Comparison of ENCODE assay signal across 21 cellular contexts in the genomic region with DNA sequence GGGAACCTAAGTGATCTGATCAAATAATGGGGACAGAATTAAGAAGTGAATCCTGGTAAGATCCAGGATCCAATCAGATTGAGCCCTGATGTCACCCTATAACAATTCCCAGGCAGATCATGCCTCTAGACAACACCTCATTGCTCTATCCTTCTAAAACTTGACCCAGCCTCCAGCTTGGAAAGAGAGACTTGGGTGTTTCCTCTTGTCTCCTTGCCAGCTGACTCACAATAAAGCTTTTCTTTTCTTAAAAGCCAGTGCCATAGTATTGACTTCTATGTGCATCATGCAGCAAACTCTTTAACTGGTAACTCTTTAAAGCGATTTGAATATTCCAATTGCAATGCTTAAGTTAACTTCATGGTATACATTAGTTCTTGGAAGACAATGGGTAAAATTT.
"Had no signal": no experiment of that assay in that cellular context is flagged by ENCODE, and none has a peak within 500 bp of the region (broad histone marks: within the 10 kb centered on the region; RNA-seq: fewer than 3 reads in every experiment).

No MANE protein-coding gene starts in this region.

- H3K9me3 Mint-ChIP-seq: activated CD4-positive, alpha-beta memory T cell treated with anti-CD3 and anti-CD28 coated beads for 36 hours had no signal

- ATAC-seq: activated CD4-positive, alpha-beta T cell treated with anti-CD3 and anti-CD28 coated beads for 36 hours; activated CD8-positive, alpha-beta memory T cell treated with anti-CD3 and anti-CD28 coated beads, Interleukin-2, amount 10 ng/mL, durations not matched to agents 7 days and 5 days; heart left ventricle; left colon; right lobe of liver had no signal

- H3K4me3 ChIP-seq: heart left ventricle, lung, prostate gland, right lobe of liver, smooth muscle cell, transverse colon had no signal

- H3K4me1 Mint-ChIP-seq: activated CD4-positive, alpha-beta T cell treated with anti-CD3 and anti-CD28 coated beads for 36 hours; activated CD8-positive, alpha-beta memory T cell treated with anti-CD3 and anti-CD28 coated beads, Interleukin-2, amount 10 ng/mL, durations not matched to agents 7 days and 5 days; immature natural killer cell had no signal

- DNase-seq: activated CD4-positive, alpha-beta memory T cell treated with anti-CD3 and anti-CD28 coated beads for 36 hours; activated CD4-positive, alpha-beta T cell treated with anti-CD3 and anti-CD28 coated beads for 36 hours; activated CD8-positive, alpha-beta memory T cell treated with anti-CD3 and anti-CD28 coated beads, Interleukin-2, amount 10 ng/mL, durations not matched to agents 7 days and 5 days; activated naive CD4-positive, alpha-beta T cell treated with anti-CD3 and anti-CD28 coated beads, Interleukin-2, amount 50 U/mL, for 16 hours; activated T-cell treated with anti-CD3 and anti-CD28 coated beads, Interleukin-2, amount 50 U/mL, for 1 hour; caudate nucleus; heart left ventricle; immature natural killer cell; left colon; midbrain; right lobe of liver; stimulated activated CD4-positive, alpha-beta T cell treated with anti-CD3 and anti-CD28 coated beads, Interleukin-4, amount 100 ng/mL, for 4 hours; stimulated activated CD8-positive, alpha-beta memory T cell treated with anti-CD3 and anti-CD28 coated beads, Interleukin-4, amount 100 ng/mL, for 48 hours; stimulated activated naive CD4-positive, alpha-beta T cell treated with Interleukin-2 at 50 U/mL for 16 hours; substantia nigra; T-helper 1 cell; transverse colon; WERI-Rb-1 had no signal

- H3K4me2 ChIP-seq: smooth muscle cell had no signal

- H3K9me3 ChIP-seq: heart left ventricle, prostate gland, right lobe of liver, transverse colon had no signal

- H3K4me3 Mint-ChIP-seq: activated CD4-positive, alpha-beta memory T cell treated with anti-CD3 and anti-CD28 coated beads for 36 hours; activated CD4-positive, alpha-beta T cell treated with anti-CD3 and anti-CD28 coated beads for 36 hours; activated CD8-positive, alpha-beta memory T cell treated with anti-CD3 and anti-CD28 coated beads, Interleukin-2, amount 10 ng/mL, durations not matched to agents 7 days and 5 days; immature natural killer cell had no signal

- H3K36me3 Mint-ChIP-seq: activated CD4-positive, alpha-beta memory T cell treated with anti-CD3 and anti-CD28 coated beads for 36 hours; activated CD8-positive, alpha-beta memory T cell treated with anti-CD3 and anti-CD28 coated beads, Interleukin-2, amount 10 ng/mL, durations not matched to agents 7 days and 5 days; immature natural killer cell had no signal

- H3K36me3 ChIP-seq: heart left ventricle, prostate gland, right lobe of liver, transverse colon, WERI-Rb-1 had no signal

- H3K4me1 ChIP-seq: heart left ventricle, prostate gland, right lobe of liver, transverse colon had no signal

- H3K27me3 ChIP-seq: heart left ventricle, right lobe of liver, transverse colon had no signal

- H3K27ac Mint-ChIP-seq: activated CD4-positive, alpha-beta memory T cell treated with anti-CD3 and anti-CD28 coated beads for 36 hours; activated CD4-positive, alpha-beta T cell treated with anti-CD3 and anti-CD28 coated beads for 36 hours; activated CD8-positive, alpha-beta memory T cell treated with anti-CD3 and anti-CD28 coated beads, Interleukin-2, amount 10 ng/mL, durations not matched to agents 7 days and 5 days; immature natural killer cell had no signal

- H3K27ac ChIP-seq: heart left ventricle, prostate gland, right lobe of liver, transverse colon, WERI-Rb-1 had no signal
